Comparison of ENCODE assay signal across 8 cellular contexts in genomic region chrX:153662266-153662665, GRCh38. TPM values are rescaled to one million over a fixed set of nuclear protein-coding genes. Genes with fewer than 3 reads are reported as not detected.
DNase-seq lines count a peak whose midpoint lies in the region; ATAC-seq and TF ChIP-seq lines count a peak whose summit lies in the region.

No MANE protein-coding gene starts in this region.

- H3K36me3 ChIP-seq in A673 (ENCODE audit: insufficient read depth, low read length, poor library complexity, severe bottlenecking): no peaks in the 10 kb centered on the region

- DNase-seq in A673 (ENCODE audit: low spot score) (peak; percentile 63), KBM-7 (peak; percentile 91), glutamatergic neuron (peak; percentile 47), RWPE1 (ENCODE audit: low spot score) (no peak), NCI-H187 treated with DMSO at 0.1 percent for 48 hours (lab: John Stamatoyannopoulos, UW) (no peak)
- peak; percentile 69 for DNase-seq in activated T-cell treated with anti-CD3 and anti-CD28 coated beads, Interleukin-2, amount 50 U/mL, for 1 hour
- peak; percentile 29 to 47 for DNase-seq in stimulated activated CD4-positive, alpha-beta T cell treated with anti-CD3 and anti-CD28 coated beads, Interleukin-12 subunit alpha, Interleukin-12 subunit beta, amount 100 ng/mL, for 24 hours (ENCODE audit: low read depth in 2 of 2)

- ATAC-seq in HG02759 (IDR thresholded peaks at IDR 0.05; ENCODE audit: unreplicated experiment): no peak

- no TSS peak for BruUV-seq in A673 (replicated peaks; lab: Mats Ljungman, UMichigan)

- H3K36me3 Mint-ChIP-seq in glutamatergic neuron (ENCODE audit: unreplicated experiment): no peaks in the 10 kb centered on the region

- peaks cover 2% of the 10 kb centered on the region for H3K9me3 Mint-ChIP-seq in glutamatergic neuron (ENCODE audit: unreplicated experiment)

- no peak overlapping the region for H3K4me3 Mint-ChIP-seq in glutamatergic neuron (ENCODE audit: unreplicated experiment)

- no peak overlapping the region for H3K4me3 ChIP-seq in A673 (ENCODE audit: low read depth, low read length, poor library complexity, severe bottlenecking)

- no peaks in the 10 kb centered on the region for H3K9me3 ChIP-seq in A673 (ENCODE audit: low read depth, low read length, poor library complexity, severe bottlenecking)

- in situ Hi-C loops in KBM-7 (cut with MboI; ENCODE audit: low pct_unique_long_range_greater_than_20kb, low sequenced_read_pairs): loop anchor here (25.0 kb wide), 2 partner anchors 100 to 700 kb away; no protein-coding TSS in a partner anchor

- H3K27ac ChIP-seq in A673 (ENCODE audit: low read depth, low read length, poor library complexity, severe bottlenecking): no peak overlapping the region
- H3K27ac ChIP-seq in RWPE1: no peak overlapping the region

- H3K27me3 ChIP-seq in A673 (replicated peaks; ENCODE audit: insufficient read depth, low read depth, low read length, poor library complexity): peaks cover 14% of the 10 kb centered on the region

- H3K4me1 Mint-ChIP-seq in glutamatergic neuron (ENCODE audit: low read depth, unreplicated experiment): no peaks in the 10 kb centered on the region

- intact Hi-C loops in A673 (cut with micrococcal nuclease; ENCODE audit: unreplicated experiment): loop anchor here (1.0 to 10.0 kb wide), 2 partner anchors 53 to 627 kb away; no protein-coding TSS in a partner anchor

- TF ChIP-seq CTCF in A673 (conservative IDR thresholded peaks at IDR 0.05; ENCODE audit: low read depth, low read length) (peak; percentile 66), glutamatergic neuron (IDR thresholded peaks at IDR 0.05; ENCODE audit: partially characterized antibody, unreplicated experiment) (peak; percentile 27), RWPE1 (conservative IDR thresholded peaks at IDR 0.05; ENCODE audit: low read depth) (no peak; the same call in 1 of the 2 replicates)

- H3K27me3 Mint-ChIP-seq in glutamatergic neuron (ENCODE audit: unreplicated experiment): peaks cover 8% of the 10 kb centered on the region

- CTCF ChIA-PET in A673 (lab: Charles Lee): interaction anchor here (0.6 kb wide), 1 partner anchor 22 kb away, joined by 6 read pairs; no protein-coding TSS in a partner anchor
- CTCF ChIA-PET in RWPE1 (lab: Yijun Ruan, JAX): interaction anchor here (0.6 to 1.3 kb wide), 6 partner anchors 52 to 156 kb away, joined by 3 to 4 read pairs (median 3); no protein-coding TSS in a partner anchor

- no peaks in the 10 kb centered on the region for H3K4me1 ChIP-seq in A673 (ENCODE audit: insufficient read depth, low read length, poor library complexity, severe bottlenecking)

- H3K27ac Mint-ChIP-seq in glutamatergic neuron (ENCODE audit: unreplicated experiment): no peak overlapping the region

- POLR2A ChIA-PET in A673 (lab: Charles Lee; ENCODE audit: low non-redundant PET) (no interaction called here), RWPE1 (lab: Yijun Ruan, JAX; ENCODE audit: low non-redundant PET) (no interaction called here)

RNA-seq across cellular contexts. Expression of gene PNCK, which starts 11.3 kb away (rescaled TPM):
- total RNA-seq in A673 (2021) (0.52 and 0.60 TPM in 2 replicates), glutamatergic neuron (ENCODE audit: unreplicated experiment) (4.3 TPM)

RNA-seq across cellular contexts. Expression of gene DUSP9, which starts 15.3 kb away (rescaled TPM):
- total RNA-seq in A673 (2021) (0.92 and 1.4 TPM in 2 replicates), glutamatergic neuron (ENCODE audit: unreplicated experiment) (0.61 TPM)

RNA-seq across cellular contexts. Expression of gene SLC6A8, which starts 25.5 kb away (rescaled TPM):
- total RNA-seq in A673 (2021): 41.4 and 49.8 TPM in 2 replicates
- total RNA-seq in glutamatergic neuron (ENCODE audit: unreplicated experiment): 108 TPM

Comparison
In these comparisons a context has a peak if more than half of its experiments do, and no peak if none do; other contexts are left out.
1. DNase-seq: peak in A673 (single experiment), KBM-7 (single experiment), activated T-cell treated with anti-CD3 and anti-CD28 coated beads, Interleukin-2, amount 50 U/mL, for 1 hour (single experiment), glutamatergic neuron (single experiment) and stimulated activated CD4-positive, alpha-beta T cell treated with anti-CD3 and anti-CD28 coated beads, Interleukin-12 subunit alpha, Interleukin-12 subunit beta, amount 100 ng/mL, for 24 hours (2 of 2); none in RWPE1 (single experiment) and NCI-H187 treated with DMSO at 0.1 percent for 48 hours (single experiment).